8 cellular contexts compared by ENCODE assay signal in the genomic region with DNA sequence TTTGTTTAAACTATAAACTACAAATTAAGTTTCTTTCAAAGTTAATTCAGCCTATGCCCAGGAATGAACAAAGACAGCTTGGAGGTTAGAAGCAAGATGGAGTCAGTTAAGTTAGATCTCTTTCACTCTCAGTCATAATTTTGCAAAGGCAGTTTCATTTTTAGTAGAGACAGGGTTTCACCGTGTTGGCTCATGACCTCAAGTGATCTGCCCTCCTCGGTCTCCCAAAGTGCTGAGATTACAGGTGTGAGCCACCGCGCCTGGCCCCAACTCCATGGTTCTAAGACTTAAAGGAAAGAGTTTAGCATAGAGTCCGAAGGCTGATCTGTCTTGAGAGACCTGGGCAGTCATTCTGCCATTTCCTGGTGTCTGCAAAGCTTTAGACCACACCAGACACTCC. TPM values are rescaled to one million over a fixed set of nuclear protein-coding genes. Genes with fewer than 3 reads are reported as not detected.
DNase-seq lines count a peak whose midpoint lies in the region; ATAC-seq and TF ChIP-seq lines count a peak whose summit lies in the region.
"Not testable (repeated sequence)": the region's sequence is repeated elsewhere in the genome, so short reads cannot be mapped to it uniquely, and the experiment has no call there.

No MANE protein-coding gene starts in this region.

- intact Hi-C loops in sigmoid colon (cut with DNase I), result not testable (repeated sequence)

- H3K9me3 Mint-ChIP-seq in activated naive CD8-positive, alpha-beta T cell treated with anti-CD3 and anti-CD28 coated beads for 36 hours; stimulated activated memory B cell treated with anti-CD40 and anti-IgM and Interleukin-4, amounts not matched to agents 10 μg/mL and 1 μg/mL and 100 μg/mL, for 72 hours: not testable (repeated sequence)

- H3K9me3 ChIP-seq in OCI-LY3 (ENCODE audit: insufficient read depth, low read length); sigmoid colon: not testable (repeated sequence)

- TF ChIP-seq EP300 in sigmoid colon (IDR thresholded peaks at IDR 0.05), result not testable (repeated sequence)

- H3K9ac ChIP-seq in OCI-LY3 (ENCODE audit: low read length), result peak overlapping the region; percentile 1; the same call in 1 of the 2 replicates

- H2AFZ ChIP-seq in OCI-LY3 (ENCODE audit: low read depth, low read length), result peak overlapping the region; percentile 29; the same call in 1 of the 2 replicates

- 77 to 89% methylated on average over 5 of the region's 5 CpGs for WGBS in sigmoid colon, 2 donors

- H3K4me3 ChIP-seq in GM12864 (ENCODE audit: low read depth, low read length); sigmoid colon: not testable (repeated sequence)
- H3K4me3 ChIP-seq in OCI-LY3 (ENCODE audit: low read length), result peak overlapping the region; percentile 9; the same call in 1 of the 2 replicates

- H3K4me3 Mint-ChIP-seq in activated naive CD8-positive, alpha-beta T cell treated with anti-CD3 and anti-CD28 coated beads for 36 hours; stimulated activated memory B cell treated with anti-CD40 and anti-IgM and Interleukin-4, amounts not matched to agents 10 μg/mL and 1 μg/mL and 100 μg/mL, for 72 hours: not testable (repeated sequence)

- not testable (repeated sequence) for TF ChIP-seq CTCF in GM12864 (IDR thresholded peaks at IDR 0.05; ENCODE audit: low read depth, low read length, missing control alignments); OCI-LY3 (IDR thresholded peaks at IDR 0.05; ENCODE audit: low read depth, low read length); sigmoid colon (IDR thresholded peaks at IDR 0.05)

- not testable (repeated sequence) for TF ChIP-seq POLR2A in sigmoid colon (IDR thresholded peaks at IDR 0.05)

- H3K36me3 Mint-ChIP-seq in activated naive CD8-positive, alpha-beta T cell treated with anti-CD3 and anti-CD28 coated beads for 36 hours; stimulated activated memory B cell treated with anti-CD40 and anti-IgM and Interleukin-4, amounts not matched to agents 10 μg/mL and 1 μg/mL and 100 μg/mL, for 72 hours: not testable (repeated sequence)

- ATAC-seq in GM19351 (IDR thresholded peaks at IDR 0.05; ENCODE audit: unreplicated experiment), result peak; percentile 47
- ATAC-seq in stimulated activated memory B cell treated with anti-CD40 and anti-IgM and Interleukin-4, amounts not matched to agents 10 μg/mL and 1 μg/mL and 100 μg/mL, for 72 hours, result peak; percentile 73

- peaks cover 26% of the 10 kb centered on the region for H3K4me1 Mint-ChIP-seq in activated naive CD8-positive, alpha-beta T cell treated with anti-CD3 and anti-CD28 coated beads for 36 hours
- peaks cover 17% of the 10 kb centered on the region for H3K4me1 Mint-ChIP-seq in stimulated activated memory B cell treated with anti-CD40 and anti-IgM and Interleukin-4, amounts not matched to agents 10 μg/mL and 1 μg/mL and 100 μg/mL, for 72 hours

- peaks cover 31% of the 10 kb centered on the region for H3K27me3 ChIP-seq in OCI-LY3 (ENCODE audit: low read depth, low read length)
- not testable (repeated sequence) for H3K27me3 ChIP-seq in sigmoid colon

- not testable (repeated sequence) for H3K27me3 Mint-ChIP-seq in activated naive CD8-positive, alpha-beta T cell treated with anti-CD3 and anti-CD28 coated beads for 36 hours
- peaks cover 52% of the 10 kb centered on the region for H3K27me3 Mint-ChIP-seq in stimulated activated memory B cell treated with anti-CD40 and anti-IgM and Interleukin-4, amounts not matched to agents 10 μg/mL and 1 μg/mL and 100 μg/mL, for 72 hours

- peak overlapping the region; percentile 46 for H3K27ac Mint-ChIP-seq in activated naive CD8-positive, alpha-beta T cell treated with anti-CD3 and anti-CD28 coated beads for 36 hours
- not testable (repeated sequence) for H3K27ac Mint-ChIP-seq in stimulated activated memory B cell treated with anti-CD40 and anti-IgM and Interleukin-4, amounts not matched to agents 10 μg/mL and 1 μg/mL and 100 μg/mL, for 72 hours

- not testable (repeated sequence) for H3K36me3 ChIP-seq in OCI-LY3 (replicated peaks; ENCODE audit: low read depth, low read length); sigmoid colon

- peaks cover 51% of the 10 kb centered on the region for H3K4me1 ChIP-seq in OCI-LY3 (ENCODE audit: low read length)
- H3K4me1 ChIP-seq in sigmoid colon, result not testable (repeated sequence)

- peak overlapping the region; percentile 17 for H3K27ac ChIP-seq in OCI-LY3 (ENCODE audit: low read length)
- H3K27ac ChIP-seq in sigmoid colon, result not testable (repeated sequence)

- peak overlapping the region; percentile 48 for H3K4me2 ChIP-seq in OCI-LY3 (ENCODE audit: low read length)

- H4K20me1 ChIP-seq in OCI-LY3 (ENCODE audit: insufficient read depth, low read length), result not testable (repeated sequence)

- not testable (repeated sequence) for H3K79me2 ChIP-seq in OCI-LY3 (ENCODE audit: low read length)

- DNase-seq in GM12864 (ENCODE audit: low read depth), result peak; percentile 54
- peak; percentile 54 to 70 for DNase-seq in activated CD4-positive, alpha-beta T cell treated with anti-CD3 and anti-CD28 coated beads, Interleukin-2, amount 50 U/mL, for 48 hours
- DNase-seq in activated T-cell treated with anti-CD3 and anti-CD28 coated beads, Interleukin-2, amount 50 U/mL, for 48 hours, result peak; percentile 73 to 76
- DNase-seq in activated naive CD8-positive, alpha-beta T cell treated with anti-CD3 and anti-CD28 coated beads for 36 hours, result peak; percentile 32
- peak; percentile 15 for DNase-seq in sigmoid colon

RNA-seq across cellular contexts. Expression of gene OSBP2, which starts 45.8 kb away (rescaled TPM):
- under 1 TPM; 0.45 to 0.84 TPM for total RNA-seq in activated naive CD8-positive, alpha-beta T cell treated with anti-CD3 and anti-CD28 coated beads for 36 hours
- 1 to 10 TPM; 1.4 to 3.0 (median 2.1) TPM for total RNA-seq in sigmoid colon
- polyA plus RNA-seq in sigmoid colon, result 1 to 10 TPM; 1.2 to 1.6 (median 1.5) TPM

Comparison
In these comparisons a context has a peak if more than half of its experiments do, and no peak if none do; other contexts are left out.
1. DNase-seq: peak in every context shown above with its lines; median percentile 74 in activated T-cell treated with anti-CD3 and anti-CD28 coated beads, Interleukin-2, amount 50 U/mL, for 48 hours; 62 in activated CD4-positive, alpha-beta T cell treated with anti-CD3 and anti-CD28 coated beads, Interleukin-2, amount 50 U/mL, for 48 hours; 54 in GM12864; 32 in activated naive CD8-positive, alpha-beta T cell treated with anti-CD3 and anti-CD28 coated beads for 36 hours; 15 in sigmoid colon.